Comparison of ENCODE assay signal across 12 cellular contexts in the genomic region with DNA sequence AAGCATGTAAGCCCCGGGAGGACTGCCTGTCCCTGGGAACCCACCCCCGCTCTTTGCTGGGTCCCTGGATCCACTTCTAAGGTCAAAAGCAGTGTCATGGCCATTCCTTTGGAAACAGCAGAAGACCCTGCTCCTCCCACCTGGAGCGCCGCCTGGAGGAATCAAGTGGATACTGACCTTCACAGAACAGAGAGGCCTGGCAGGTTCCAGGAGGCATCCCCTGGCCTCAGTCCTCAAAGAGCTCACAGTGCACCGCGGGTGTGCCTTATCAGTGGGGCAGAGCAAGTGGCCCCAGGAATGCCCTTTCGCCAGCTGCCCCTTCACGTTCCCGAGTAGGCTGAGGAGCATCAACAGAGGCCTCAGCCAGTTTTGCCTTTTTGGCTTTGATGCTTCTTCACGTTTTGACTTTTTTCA. TPM values are rescaled to one million over a fixed set of nuclear protein-coding genes. Genes with fewer than 3 reads are reported as not detected.
DNase-seq lines count a peak whose midpoint lies in the region; ATAC-seq and TF ChIP-seq lines count a peak whose summit lies in the region.
"Had no signal": no experiment of that assay in that cellular context is flagged by ENCODE, and none has a peak within 500 bp of the region (broad histone marks: within the 10 kb centered on the region; RNA-seq: fewer than 3 reads in every experiment).

No MANE protein-coding gene starts in this region.

- no peak overlapping the region for H3K23ac ChIP-seq in mesenchymal stem cell (ENCODE audit: low read length in 2 of 2)

- 51% methylated on average over 10 of the region's 10 CpGs for WGBS in mesenchymal stem cell

- no peak for ATAC-seq in HG02759 (IDR thresholded peaks at IDR 0.05; ENCODE audit: unreplicated experiment)
- ATAC-seq in GM19395 (IDR thresholded peaks at IDR 0.05; ENCODE audit: unreplicated experiment), result no peak
- ATAC-seq: activated naive CD8-positive, alpha-beta T cell treated with anti-CD3 and anti-CD28 coated beads, Interleukin-2, amount 50 U/mL, for 24 hours had no signal

- no peak overlapping the region for H2BK120ac ChIP-seq in mesenchymal stem cell (ENCODE audit: low read depth, low read length)

- H3K9me3 ChIP-seq in mesenchymal stem cell (ENCODE audit: control insufficient read depth, low read length), result no peaks in the 10 kb centered on the region
- H3K9me3 ChIP-seq: upper lobe of left lung had no signal

- H2AFZ ChIP-seq in mesenchymal stem cell (ENCODE audit: low read depth, low read length), result no peak overlapping the region

- peaks cover 39 to 49% of the 10 kb centered on the region in 2 experiments for H3K36me3 ChIP-seq in mesenchymal stem cell (ENCODE audit: control insufficient read depth in 1 of 2, insufficient read depth in 2 of 2, low read depth in 1 of 2, low read length in 2 of 2)

- H3K4me3 ChIP-seq in WI38 (ENCODE audit: low read depth, low read length), result no peak overlapping the region
- no peak overlapping the region for H3K4me3 ChIP-seq in mesenchymal stem cell (ENCODE audit: insufficient read depth in 1 of 2, low read depth in 1 of 2, low read length in 2 of 2)
- H3K4me3 ChIP-seq: upper lobe of left lung had no signal

- no peak overlapping the region for H2BK12ac ChIP-seq in mesenchymal stem cell (ENCODE audit: low read length in 2 of 2)

- DNase-seq in D341Med (ENCODE audit: low spot score) (peak; percentile 66), HuH-7.5 (ENCODE audit: low spot score) (peak; percentile 98), mesenchymal stem cell (peak; percentile 33), LoVo (ENCODE audit: low spot score) (no peak), GM03348 (ENCODE audit: low spot score) (no peak)
- DNase-seq: activated CD4-positive, alpha-beta T cell treated with anti-CD3 and anti-CD28 coated beads for 1 hour; activated naive CD8-positive, alpha-beta T cell treated with anti-CD3 and anti-CD28 coated beads, Interleukin-2, amount 50 U/mL, for 24 hours; NCI-H446 treated with DMSO at 0.1 percent for 48 hours; upper lobe of left lung had no signal

- no peak overlapping the region for H2BK5ac ChIP-seq in mesenchymal stem cell (ENCODE audit: low read depth, low read length, poor library complexity, severe bottlenecking)

- 0 out of 2 replicates have a peak, but pooled peaks have one; percentile 11 for TF ChIP-seq CTCF in WI38 (IDR thresholded peaks at IDR 0.05; ENCODE audit: low read depth, low read length)

- H2BK15ac ChIP-seq in mesenchymal stem cell (ENCODE audit: low read depth, poor library complexity, severe bottlenecking), result no peak overlapping the region

- no peak overlapping the region for H3K4me2 ChIP-seq in mesenchymal stem cell (ENCODE audit: low read length, poor library complexity, severe bottlenecking)

- H4K8ac ChIP-seq in mesenchymal stem cell (ENCODE audit: low read length), result no peak overlapping the region

- H2AK5ac ChIP-seq in mesenchymal stem cell (ENCODE audit: low read length, severe bottlenecking), result no peak overlapping the region

- no peak overlapping the region for H3K14ac ChIP-seq in mesenchymal stem cell (ENCODE audit: low read length in 2 of 2)

- H4K91ac ChIP-seq in mesenchymal stem cell (ENCODE audit: low read length), result no peak overlapping the region

- H3K27me3 ChIP-seq in mesenchymal stem cell (ENCODE audit: control insufficient read depth in 1 of 2, insufficient read depth in 1 of 2, low read length in 2 of 2), result peaks cover 29 to 32% of the 10 kb centered on the region in 2 experiments

- no peaks in the 10 kb centered on the region for H3K79me1 ChIP-seq in mesenchymal stem cell (replicated peaks; ENCODE audit: low read length, poor library complexity, severe bottlenecking)

- H3K4me1 ChIP-seq in mesenchymal stem cell (ENCODE audit: control insufficient read depth, insufficient read depth, low read depth, low read length), result peaks cover 10% of the 10 kb centered on the region

- no peak overlapping the region for H3K27ac ChIP-seq in mesenchymal stem cell (ENCODE audit: low read length, poor library complexity, severe bottlenecking)
- H3K27ac ChIP-seq: upper lobe of left lung had no signal

- H3K18ac ChIP-seq in mesenchymal stem cell (ENCODE audit: low read depth in 1 of 2, low read length in 2 of 2), result no peak overlapping the region

- no peak overlapping the region for H3K9ac ChIP-seq in mesenchymal stem cell (ENCODE audit: low read length)

- H3K4ac ChIP-seq in mesenchymal stem cell (ENCODE audit: low read depth in 1 of 2, low read length in 2 of 2), result no peak overlapping the region

RNA-seq across cellular contexts. Expression of a gene that starts 11.1 kb away (rescaled TPM):
- polyA plus RNA-seq in mesenchymal stem cell (2013, experiment 1 of 2), result 1.8 TPM
- polyA plus RNA-seq in mesenchymal stem cell (2013, experiment 2 of 2), result 1.5 TPM

RNA-seq across cellular contexts. Expression of a gene that starts 40.8 kb away (rescaled TPM):
- polyA plus RNA-seq in mesenchymal stem cell (2013, experiment 1 of 2), result 61.9 TPM
- polyA plus RNA-seq in mesenchymal stem cell (2013, experiment 2 of 2), result 64.3 TPM

RNA-seq across cellular contexts. Expression of a gene that starts 45.6 kb away (rescaled TPM):
- polyA plus RNA-seq in mesenchymal stem cell (2013, experiment 1 of 2), result 38.3 TPM
- polyA plus RNA-seq in mesenchymal stem cell (2013, experiment 2 of 2), result 39.7 TPM

Comparison
In these comparisons a context has a peak if more than half of its experiments do, and no peak if none do; other contexts are left out.
1. DNase-seq: peak in D341Med (single experiment), HuH-7.5 (single experiment) and mesenchymal stem cell (single experiment); none in LoVo (single experiment) and GM03348 (single experiment).